8 cellular contexts compared by ENCODE assay signal in the genomic region with DNA sequence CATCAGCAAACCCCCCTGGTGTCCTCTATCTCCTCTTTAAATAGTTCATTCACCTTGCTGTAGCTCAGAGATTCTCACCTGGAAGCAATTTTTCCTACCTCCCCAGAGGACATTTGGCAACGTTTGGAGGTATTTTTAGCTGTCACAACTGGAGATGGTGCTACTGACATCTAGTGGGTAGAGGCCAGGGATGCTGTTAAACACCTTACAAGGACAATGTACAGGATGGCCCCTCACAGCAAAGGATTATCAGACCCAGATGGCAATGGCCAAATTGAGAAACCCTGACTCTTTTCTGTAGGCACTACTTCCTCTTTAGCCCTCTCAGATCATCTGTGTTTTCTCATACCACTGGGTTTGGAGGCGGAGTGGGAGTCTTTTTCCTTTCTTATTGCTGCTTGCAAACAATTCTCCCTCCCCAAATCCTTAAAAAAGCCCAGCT. TPM values are rescaled to one million over a fixed set of nuclear protein-coding genes. Genes with fewer than 3 reads are reported as not detected.
DNase-seq lines count a peak whose midpoint lies in the region; ATAC-seq and TF ChIP-seq lines count a peak whose summit lies in the region.

No MANE protein-coding gene starts in this region.

- no peak overlapping the region for H3K4me3 Mint-ChIP-seq in neural progenitor cell

- no peaks in the 10 kb centered on the region for H4K20me1 ChIP-seq in neural progenitor cell (ENCODE audit: low read depth)

- no peak overlapping the region for H2AFZ ChIP-seq in neural progenitor cell (replicated peaks)

- DNase-seq in AML-193 (lab: John Stamatoyannopoulos, UW), result peak; percentile 14 to 36
- DNase-seq in NCI-H345 (lab: John Stamatoyannopoulos, UW), result peak; percentile 68
- peak; percentile 35 for DNase-seq in astrocyte of the spinal cord (ENCODE audit: low read depth, low spot score)
- DNase-seq in neural progenitor cell (ENCODE audit: low spot score), result peak; percentile 45
- DNase-seq in putamen (ENCODE audit: low spot score), result no peak
- DNase-seq in globus pallidus (ENCODE audit: low spot score), result no peak

- no peak overlapping the region for H3K27ac ChIP-seq in neural progenitor cell

- H3F3A ChIP-seq in neural progenitor cell (ENCODE audit: low read depth), result no peaks in the 10 kb centered on the region

- H3K9me3 ChIP-seq in neural progenitor cell (ENCODE audit: low read depth), result peaks cover 4% of the 10 kb centered on the region

- no peak overlapping the region for H3K27ac Mint-ChIP-seq in neural progenitor cell

- H3K9ac ChIP-seq in neural progenitor cell, result no peak overlapping the region

- H3K4me2 ChIP-seq in neural progenitor cell, result no peak overlapping the region

- no peaks in the 10 kb centered on the region for H3K36me3 ChIP-seq in neural progenitor cell

- peak; percentile 73 for TF ChIP-seq CTCF in astrocyte of the spinal cord (IDR thresholded peaks at IDR 0.05; ENCODE audit: low read depth, low read length)
- TF ChIP-seq CTCF in neural progenitor cell (IDR thresholded peaks at IDR 0.05), result peak; percentile 48

- H3K4me3 ChIP-seq in astrocyte of the spinal cord (ENCODE audit: low read depth, low read length), result no peak overlapping the region
- H3K4me3 ChIP-seq in neural progenitor cell, result no peak overlapping the region

- H3K9me3 Mint-ChIP-seq in neural progenitor cell, result no peaks in the 10 kb centered on the region

- H3K79me2 ChIP-seq in neural progenitor cell (ENCODE audit: low read depth), result no peaks in the 10 kb centered on the region

- in situ Hi-C loops in astrocyte of the spinal cord (cut with HindIII; ENCODE audit: low sequenced_read_pairs), result no loop called here

- ATAC-seq in GM18861 (IDR thresholded peaks at IDR 0.05; ENCODE audit: unreplicated experiment) (peak; percentile 59), HG03060 (IDR thresholded peaks at IDR 0.05; ENCODE audit: low read depth, unreplicated experiment) (peak; percentile 41)

- no peaks in the 10 kb centered on the region for H3K4me1 ChIP-seq in neural progenitor cell

- H3K27me3 Mint-ChIP-seq in neural progenitor cell (ENCODE audit: insufficient read depth, low read depth), result peaks cover 5% of the 10 kb centered on the region

- H3K4me1 Mint-ChIP-seq in neural progenitor cell, result peaks cover 2% of the 10 kb centered on the region

- H3K36me3 Mint-ChIP-seq in neural progenitor cell, result no peaks in the 10 kb centered on the region

- no peaks in the 10 kb centered on the region for H3K27me3 ChIP-seq in neural progenitor cell

RNA-seq across cellular contexts. Expression of a gene that starts 13.2 kb away (rescaled TPM):
- 81.9 and 126 TPM in 2 replicates for total RNA-seq in neural progenitor cell (ENCODE audit: low replicate concordance)

RNA-seq across cellular contexts. Expression of a gene that starts 52.2 kb away (rescaled TPM):
- 9.4 and 23.8 TPM in 2 replicates for total RNA-seq in neural progenitor cell (ENCODE audit: low replicate concordance)

Comparison
In these comparisons a context has a peak if more than half of its experiments do, and no peak if none do; other contexts are left out.
1. DNase-seq: peak in AML-193 (2 of 2), NCI-H345 (single experiment), astrocyte of the spinal cord (single experiment) and neural progenitor cell (single experiment); none in putamen (single experiment) and globus pallidus (single experiment).